ENCODE assay signal across 22 cellular contexts in genomic region chr5:39933061-39933460, GRCh38.
"Had no signal": no experiment of that assay in that cellular context is flagged by ENCODE, and none has a peak within 500 bp of the region (broad histone marks: within the 10 kb centered on the region; RNA-seq: fewer than 3 reads in every experiment).

No MANE protein-coding gene starts in this region.

- ATAC-seq: PC-3, Right ventricle myocardium inferior, SK-N-SH treated with all-trans-retinoic acid at 6 μM for 48 hours had no signal

- H3K4me1 ChIP-seq: Peyer's patch, SJCRH30 had no signal

- H3K27me3 ChIP-seq: Peyer's patch, SJCRH30 had no signal

- H3K36me3 ChIP-seq: Peyer's patch, SJCRH30 had no signal

- H3K9me3 ChIP-seq: Peyer's patch, SJCRH30 had no signal

- H3K27ac ChIP-seq: HL-60, Peyer's patch, SJCRH30 had no signal

- H3K4me3 ChIP-seq: Peyer's patch, SJCRH30 had no signal

- DNase-seq: KBM-7, NCI-H1092, NCI-H1105 treated with DMSO at 0.1 percent for 48 hours, NCI-H1417 treated with DMSO at 0.1 percent for 48 hours, NCI-H146, NCI-H1694 treated with DMSO at 0.1 percent for 48 hours, NCI-H1930, NCI-H2081, NCI-H2171, NCI-H226, NCI-H446, NCI-H510A, NCI-H524 treated with DMSO at 0.1 percent for 48 hours, NCI-H69, NCI-H774, PC-3, Peyer's patch, SHP77 treated with DMSO at 0.1 percent for 48 hours, SJCRH30 had no signal
